21 cellular contexts compared by ENCODE assay signal in genomic region chr4:54403700-54404453, GRCh38.
"Had no signal": no experiment of that assay in that cellular context is flagged by ENCODE, and none has a peak within 500 bp of the region (broad histone marks: within the 10 kb centered on the region; RNA-seq: fewer than 3 reads in every experiment).

No MANE protein-coding gene starts in this region.

- H3K4me1 ChIP-seq: breast epithelium, colonic mucosa had no signal

- DNase-seq: activated B cell treated with CpG ODN at 0.5 μM for 24 hours; activated CD4-positive, alpha-beta T cell treated with anti-CD3 and anti-CD28 coated beads, Interleukin-2, amount 50 U/mL, for 1 hour; activated CD8-positive, alpha-beta memory T cell treated with anti-CD3 and anti-CD28 coated beads, Interleukin-2, amount 50 U/mL, for 4 hours; activated CD8-positive, alpha-beta T cell treated with anti-CD3 and anti-CD28 coated beads for 36 hours; activated gamma-delta T cell treated with Interleukin-2 at 50 U/mL for 16 hours; activated naive CD4-positive, alpha-beta T cell treated with anti-CD3 and anti-CD28 coated beads, Interleukin-2, amount 10 ng/mL, durations not matched to agents 7 days and 5 days; activated T-cell treated with anti-CD3 and anti-CD28 coated beads, Interleukin-2, amount 50 U/mL, for 72 hours; aorta; colonic mucosa; Kasumi-1; NCI-H1048; NCI-H1694; NCI-H2081; NCI-H2171 treated with DMSO at 0.1 percent for 48 hours; NCI-H345; NCI-H510A; NCI-H526 treated with DMSO at 0.1 percent for 48 hours; SIG-M5; T-helper 17 cell; T-helper 9 cell had no signal

- ATAC-seq: activated CD8-positive, alpha-beta T cell treated with anti-CD3 and anti-CD28 coated beads for 36 hours; activated T-cell treated with anti-CD3 and anti-CD28 coated beads, Interleukin-2, amount 50 U/mL, for 72 hours; T-helper 17 cell had no signal

- H3K27me3 ChIP-seq: breast epithelium, colonic mucosa had no signal

- H3K36me3 ChIP-seq: breast epithelium, colonic mucosa had no signal

- H3K4me3 ChIP-seq: colonic mucosa had no signal

- H3K27ac ChIP-seq: breast epithelium, colonic mucosa had no signal

- H3K9me3 ChIP-seq: breast epithelium, colonic mucosa had no signal
